Comparison of ENCODE assay signal across 8 cellular contexts in the genomic region with DNA sequence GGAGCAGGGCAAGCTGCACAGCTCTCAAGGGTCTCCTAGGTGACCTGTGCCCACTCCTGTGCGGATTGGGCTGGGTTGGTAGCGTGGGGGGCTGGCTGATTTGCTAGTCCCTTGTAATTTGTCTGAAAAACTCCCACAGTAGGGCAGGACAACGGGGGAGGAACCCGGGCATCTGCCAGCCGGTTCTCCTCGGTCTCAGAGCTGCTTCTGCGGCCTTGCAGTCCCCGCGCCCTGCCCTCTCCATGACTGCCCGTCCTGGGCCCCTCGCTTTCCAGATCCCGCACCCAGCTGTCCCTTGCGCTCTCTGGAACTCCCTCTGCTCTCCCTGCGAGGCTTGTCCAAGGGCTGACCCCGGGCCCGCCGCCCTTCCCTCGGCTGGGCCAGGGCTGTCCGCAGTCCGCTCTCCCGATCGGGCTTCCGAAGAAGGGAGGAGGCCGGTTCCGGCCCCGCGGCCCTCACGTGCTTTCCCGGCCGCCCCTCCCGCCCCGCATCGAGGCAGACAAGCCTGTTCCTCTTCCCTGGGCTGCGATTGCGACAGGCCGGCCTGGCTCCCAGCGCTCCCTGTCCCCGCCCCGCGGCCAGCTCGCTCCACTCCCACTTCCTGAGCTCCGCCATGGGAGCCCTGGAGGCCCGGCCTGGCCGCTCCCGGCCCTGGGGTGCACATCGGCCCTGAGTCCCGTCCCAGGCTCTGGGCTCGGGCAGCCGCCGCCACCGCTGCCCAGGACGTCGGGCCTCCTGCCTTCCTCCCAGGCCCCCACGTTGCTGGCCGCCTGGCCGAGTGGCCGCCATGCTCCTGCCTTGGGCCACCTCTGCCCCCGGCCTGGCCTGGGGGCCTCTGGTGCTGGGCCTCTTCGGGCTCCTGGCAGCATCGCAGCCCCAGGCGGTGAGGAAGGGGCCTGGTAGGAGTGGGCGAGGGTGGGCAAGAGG. TPM values are rescaled to one million over a fixed set of nuclear protein-coding genes. Genes with fewer than 3 reads are reported as not detected.
DNase-seq lines count a peak whose midpoint lies in the region; ATAC-seq and TF ChIP-seq lines count a peak whose summit lies in the region.

LTBR (plus strand) TSS at position 591 of the 927 bp plus-strand sequence; CDS start at position 788, 197 bp downstream.

- no peak for DNase-seq in activated CD8-positive, alpha-beta memory T cell treated with anti-CD3 and anti-CD28 coated beads, Interleukin-2, amount 10 ng/mL, durations not matched to agents 7 days and 5 days
- DNase-seq in activated CD8-positive, alpha-beta memory T cell treated with anti-CD3 and anti-CD28 coated beads for 24 hours, result no peak
- peak; percentile 55 to 97 (median 95) for DNase-seq in Peyer's patch
- DNase-seq in colonic mucosa, result peak; percentile 96
- peak; percentile 44 for DNase-seq in kidney glomerular epithelial cell (lab: John Stamatoyannopoulos, UW)
- peak; percentile 78 for DNase-seq in smooth muscle cell (lab: John Stamatoyannopoulos, UW; ENCODE audit: unreplicated experiment)
- DNase-seq in activated gamma-delta T cell (lab: John Stamatoyannopoulos, UW), result no peak

- peaks cover 3% of the 10 kb centered on the region for H3F3A ChIP-seq in smooth muscle cell (ENCODE audit: low read depth)

- ATAC-seq in activated CD8-positive, alpha-beta memory T cell treated with anti-CD3 and anti-CD28 coated beads, Interleukin-2, amount 10 ng/mL, durations not matched to agents 7 days and 5 days, result peak; percentile 23
- no peak for ATAC-seq in GM18511 (IDR thresholded peaks at IDR 0.05; ENCODE audit: unreplicated experiment)

- no peaks in the 10 kb centered on the region for H4K20me1 ChIP-seq in smooth muscle cell (ENCODE audit: low read depth)

- no peaks in the 10 kb centered on the region for H3K36me3 Mint-ChIP-seq in activated CD8-positive, alpha-beta memory T cell treated with anti-CD3 and anti-CD28 coated beads, Interleukin-2, amount 10 ng/mL, durations not matched to agents 7 days and 5 days

- H3K9me3 Mint-ChIP-seq in activated CD8-positive, alpha-beta memory T cell treated with anti-CD3 and anti-CD28 coated beads, Interleukin-2, amount 10 ng/mL, durations not matched to agents 7 days and 5 days (ENCODE audit: low read depth), result no peaks in the 10 kb centered on the region

- intact Hi-C loops in colonic mucosa (cut with DNase I), result no loop called here

- H3K4me1 ChIP-seq in Peyer's patch (peaks cover 3 to 45% (median 9%) of the 10 kb centered on the region in 4 donors), colonic mucosa (peaks cover 6% of the 10 kb centered on the region), smooth muscle cell (ENCODE audit: low read depth) (peaks cover 19% of the 10 kb centered on the region)

- H2AFZ ChIP-seq in smooth muscle cell (ENCODE audit: low read depth), result peak within 1 kb of the TSS; percentile 83

- peaks cover 0 to 27% (median 0%) of the 10 kb centered on the region in 3 donors for H3K36me3 ChIP-seq in Peyer's patch
- no peaks in the 10 kb centered on the region for H3K36me3 ChIP-seq in colonic mucosa
- no peaks in the 10 kb centered on the region for H3K36me3 ChIP-seq in smooth muscle cell (ENCODE audit: low read depth)

- no peak within 1 kb of the TSS for H3K4me3 Mint-ChIP-seq in activated CD8-positive, alpha-beta memory T cell treated with anti-CD3 and anti-CD28 coated beads, Interleukin-2, amount 10 ng/mL, durations not matched to agents 7 days and 5 days

- TF ChIP-seq CTCF in Peyer's patch (IDR thresholded peaks at IDR 0.05) (peak in 2 of 6 experiments; percentile 5 to 38), colonic mucosa (IDR thresholded peaks at IDR 0.05) (no peak), smooth muscle cell (IDR thresholded peaks at IDR 0.05; ENCODE audit: borderline replicate concordance, insufficient read depth, poor library complexity, severe bottlenecking) (no peak)

- no peaks in the 10 kb centered on the region for H3K9me3 ChIP-seq in Peyer's patch
- no peaks in the 10 kb centered on the region for H3K9me3 ChIP-seq in colonic mucosa
- H3K9me3 ChIP-seq in smooth muscle cell (replicated peaks; ENCODE audit: low read depth), result no peaks in the 10 kb centered on the region

- peak within 1 kb of the TSS; percentile 94 for H3K4me2 ChIP-seq in smooth muscle cell

- no peaks in the 10 kb centered on the region for H3K4me1 Mint-ChIP-seq in activated CD8-positive, alpha-beta memory T cell treated with anti-CD3 and anti-CD28 coated beads, Interleukin-2, amount 10 ng/mL, durations not matched to agents 7 days and 5 days

- CTCF ChIA-PET in activated CD8-positive, alpha-beta memory T cell treated with anti-CD3 and anti-CD28 coated beads, Interleukin-2, amount 10 ng/mL, durations not matched to agents 7 days and 5 days (lab: Charles Lee), result interaction anchor here (0.7 kb wide), 1 partner anchor 81 kb away, joined by 4 read pairs; no protein-coding TSS in a partner anchor

- peaks cover 59% of the 10 kb centered on the region for H3K27me3 Mint-ChIP-seq in activated CD8-positive, alpha-beta memory T cell treated with anti-CD3 and anti-CD28 coated beads, Interleukin-2, amount 10 ng/mL, durations not matched to agents 7 days and 5 days

- H3K27me3 ChIP-seq in Peyer's patch (no peaks in the 10 kb centered on the region), colonic mucosa (no peaks in the 10 kb centered on the region), smooth muscle cell (ENCODE audit: low read depth) (no peaks in the 10 kb centered on the region)

- peak within 1 kb of the TSS; percentile 77 to 93 (median 90) for H3K27ac ChIP-seq in Peyer's patch
- peak within 1 kb of the TSS; percentile 96 for H3K27ac ChIP-seq in colonic mucosa
- peak within 1 kb of the TSS; percentile 46 for H3K27ac ChIP-seq in smooth muscle cell (ENCODE audit: low read depth)

- WGBS in smooth muscle cell (ENCODE audit: low lambda C conversion rate), result 45% methylated on average over 40 of the region's 62 CpGs

- no peak within 1 kb of the TSS for H3K27ac Mint-ChIP-seq in activated CD8-positive, alpha-beta memory T cell treated with anti-CD3 and anti-CD28 coated beads, Interleukin-2, amount 10 ng/mL, durations not matched to agents 7 days and 5 days

- H3K4me3 ChIP-seq in Peyer's patch (peak within 1 kb of the TSS; percentile 38 to 85 (median 76)), colonic mucosa (peak within 1 kb of the TSS; percentile 64), smooth muscle cell (peak within 1 kb of the TSS; percentile 52)

- peaks cover 19% of the 10 kb centered on the region for H3K79me2 ChIP-seq in smooth muscle cell (ENCODE audit: low read depth)

- H3K9ac ChIP-seq in colonic mucosa (ENCODE audit: low read depth in 2 of 2, low read length in 2 of 2), result peak within 1 kb of the TSS; percentile 88 to 98
- peak within 1 kb of the TSS; percentile 66 for H3K9ac ChIP-seq in smooth muscle cell (ENCODE audit: low read depth)

- TF ChIP-seq POLR2A in Peyer's patch (IDR thresholded peaks at IDR 0.05), result peak; percentile 82 to 95

RNA-seq across cellular contexts. Expression of gene LTBR, which starts in this region (rescaled TPM):
- total RNA-seq in activated CD8-positive, alpha-beta memory T cell treated with anti-CD3 and anti-CD28 coated beads, Interleukin-2, amount 10 ng/mL, durations not matched to agents 7 days and 5 days, result under 1 TPM; 0.30 to 0.41 TPM
- total RNA-seq in Peyer's patch (100 to 1,000 TPM; 113 to 313 (median 294) TPM), colonic mucosa (100 to 1,000 TPM in 1 of 2 donors, 10 to 100 TPM in 1; 84.8 to 129 TPM), smooth muscle cell (35.1 and 38.3 TPM in 2 replicates)
- polyA plus RNA-seq in smooth muscle cell, result 72.9 and 97.8 TPM in 2 replicates

Comparison
In these comparisons a context has a peak if more than half of its experiments do, and no peak if none do; other contexts are left out.
1. RNA of gene LTBR (total RNA-seq): 113 to 313 TPM in Peyer's patch, 84.8 to 129 TPM in colonic mucosa and 35.1 to 38.3 TPM in smooth muscle cell; 0.30 to 0.41 TPM in activated CD8-positive, alpha-beta memory T cell treated with anti-CD3 and anti-CD28 coated beads, Interleukin-2, amount 10 ng/mL, durations not matched to agents 7 days and 5 days; every median in the first group is over 10 times any median in the second.
2. Peak in ATAC-seq in activated CD8-positive, alpha-beta memory T cell treated with anti-CD3 and anti-CD28 coated beads, Interleukin-2, amount 10 ng/mL, durations not matched to agents 7 days and 5 days; RNA of the gene not detected or under 1 TPM.
3. DNase-seq: peak in Peyer's patch (3 of 3), colonic mucosa (single experiment), kidney glomerular epithelial cell (single experiment) and smooth muscle cell (single experiment); none in activated CD8-positive, alpha-beta memory T cell treated with anti-CD3 and anti-CD28 coated beads, Interleukin-2, amount 10 ng/mL, durations not matched to agents 7 days and 5 days (single experiment), activated CD8-positive, alpha-beta memory T cell treated with anti-CD3 and anti-CD28 coated beads for 24 hours (single experiment) and activated gamma-delta T cell (single experiment).
4. H3K27ac ChIP-seq: peak in every context shown above with its lines; median percentile 96 in colonic mucosa; 90 in Peyer's patch; 46 in smooth muscle cell.
5. Peak in every context shown above with its lines, with median percentiles within 50 percentile points of each other: H3K4me3 ChIP-seq.